In the genomic region with DNA sequence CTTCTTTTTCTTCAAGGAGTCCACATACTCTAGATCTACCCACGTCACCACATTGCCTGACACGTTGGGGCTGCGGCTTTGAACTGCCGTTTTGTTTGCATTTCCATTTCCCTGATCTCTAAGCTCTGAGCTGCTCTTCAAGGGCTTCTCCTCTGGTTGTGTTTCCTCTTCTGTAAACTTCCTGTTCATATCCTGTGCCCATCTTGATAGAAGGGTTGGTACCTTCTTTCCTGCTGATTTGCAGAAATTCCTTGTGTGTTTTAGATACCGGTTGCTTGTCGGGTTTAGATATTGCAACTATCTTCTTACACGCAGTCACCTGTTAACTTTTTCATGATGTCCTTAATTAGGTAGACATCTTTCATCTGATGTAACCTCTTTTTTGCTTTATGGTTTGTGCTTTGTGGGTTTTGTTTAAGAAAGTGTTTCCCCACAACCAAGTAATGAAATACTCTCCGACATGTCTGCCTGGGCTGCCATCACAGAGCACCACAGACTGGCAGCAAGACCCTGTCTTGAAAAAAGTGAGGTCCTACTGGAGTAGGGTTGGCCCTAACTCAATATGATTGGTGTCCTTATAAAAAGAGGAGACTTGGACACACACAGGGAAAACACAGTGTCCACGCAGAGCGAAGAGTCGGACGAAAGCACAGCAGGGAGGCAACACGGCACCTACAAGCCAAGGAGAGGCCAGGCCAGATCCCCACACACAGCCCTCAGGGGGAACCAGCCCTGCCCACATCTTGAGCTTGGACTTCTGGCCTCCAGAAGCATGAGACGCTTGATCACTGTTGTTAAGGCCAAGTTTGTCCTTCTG, we compare ENCODE assay signal across 1 cellular context.
TF ChIP-seq lines count a peak whose summit lies in the region.

No MANE protein-coding gene starts in this region.

TF ChIP-seq in HepG2, 621 proteins besides CTCF, POLR2A, EP300 and RAD21 (continued from another document and continues in another):
- TF ChIP-seq ATF6 (CRISPR knock-in tag; conservative IDR thresholded peaks at IDR 0.05) (no peak), ZNF550 (CRISPR knock-in tag; IDR thresholded peaks at IDR 0.05; ENCODE audit: borderline replicate concordance) (no peak), TFDP1 (CRISPR knock-in tag; IDR thresholded peaks at IDR 0.05; ENCODE audit: borderline replicate concordance) (peak; percentile 39; the same call in 1 of the 2 replicates), NR2C2 (CRISPR knock-in tag; IDR thresholded peaks at IDR 0.05; ENCODE audit: borderline replicate concordance) (no peak), ZNF337 (CRISPR knock-in tag; IDR thresholded peaks at IDR 0.05; ENCODE audit: borderline replicate concordance, low read depth) (0 out of 2 replicates have a peak, but pooled peaks have one; percentile 32), ZNF232 (CRISPR knock-in tag; IDR thresholded peaks at IDR 0.05; ENCODE audit: borderline replicate concordance) (no peak), ZNF496 (CRISPR knock-in tag; IDR thresholded peaks at IDR 0.05; ENCODE audit: insufficient replicate concordance) (no peak), ZSCAN29 (CRISPR knock-in tag; conservative IDR thresholded peaks at IDR 0.05) (no peak), ZNF609 (CRISPR knock-in tag; IDR thresholded peaks at IDR 0.05; ENCODE audit: borderline replicate concordance) (no peak), ETS1 (CRISPR knock-in tag; IDR thresholded peaks at IDR 0.05) (no peak), ZNF704 (CRISPR knock-in tag; IDR thresholded peaks at IDR 0.05; ENCODE audit: borderline replicate concordance) (no peak), NFATC3 (CRISPR knock-in tag; IDR thresholded peaks at IDR 0.05) (no peak), CENPX (CRISPR knock-in tag; IDR thresholded peaks at IDR 0.05) (no peak), ZNF720 (CRISPR knock-in tag; IDR thresholded peaks at IDR 0.05) (no peak), ZNF326 (CRISPR knock-in tag; IDR thresholded peaks at IDR 0.05; ENCODE audit: borderline replicate concordance) (no peak), ZNF235 (CRISPR knock-in tag; IDR thresholded peaks at IDR 0.05; ENCODE audit: borderline replicate concordance) (no peak), SAFB2 (CRISPR knock-in tag; IDR thresholded peaks at IDR 0.05; ENCODE audit: borderline replicate concordance, low read depth) (no peak), NFE2L2 (IDR thresholded peaks at IDR 0.05; ENCODE audit: low read length) (no peak), ZNF574 (CRISPR knock-in tag; IDR thresholded peaks at IDR 0.05) (no peak), ZNF749 (CRISPR knock-in tag; IDR thresholded peaks at IDR 0.05; ENCODE audit: borderline replicate concordance) (no peak), ZNF75D (CRISPR knock-in tag; IDR thresholded peaks at IDR 0.05; ENCODE audit: borderline replicate concordance) (no peak), HDAC6 (IDR thresholded peaks at IDR 0.05; ENCODE audit: low read depth, low read length) (no peak), ZNF33A (CRISPR knock-in tag; IDR thresholded peaks at IDR 0.05; ENCODE audit: borderline replicate concordance) (no peak), ARNT (IDR thresholded peaks at IDR 0.05) (no peak), ZNF891 (CRISPR knock-in tag; IDR thresholded peaks at IDR 0.05) (no peak), HNRNPK (IDR thresholded peaks at IDR 0.05; ENCODE audit: low read depth, low read length, poor library complexity, severe bottlenecking) (no peak), ZNF292 (CRISPR knock-in tag; IDR thresholded peaks at IDR 0.05; ENCODE audit: borderline replicate concordance, low read depth) (no peak), IRX3 (CRISPR knock-in tag; IDR thresholded peaks at IDR 0.05; ENCODE audit: borderline replicate concordance, low read depth) (no peak)
- TF ChIP-seq, protein P1, sequence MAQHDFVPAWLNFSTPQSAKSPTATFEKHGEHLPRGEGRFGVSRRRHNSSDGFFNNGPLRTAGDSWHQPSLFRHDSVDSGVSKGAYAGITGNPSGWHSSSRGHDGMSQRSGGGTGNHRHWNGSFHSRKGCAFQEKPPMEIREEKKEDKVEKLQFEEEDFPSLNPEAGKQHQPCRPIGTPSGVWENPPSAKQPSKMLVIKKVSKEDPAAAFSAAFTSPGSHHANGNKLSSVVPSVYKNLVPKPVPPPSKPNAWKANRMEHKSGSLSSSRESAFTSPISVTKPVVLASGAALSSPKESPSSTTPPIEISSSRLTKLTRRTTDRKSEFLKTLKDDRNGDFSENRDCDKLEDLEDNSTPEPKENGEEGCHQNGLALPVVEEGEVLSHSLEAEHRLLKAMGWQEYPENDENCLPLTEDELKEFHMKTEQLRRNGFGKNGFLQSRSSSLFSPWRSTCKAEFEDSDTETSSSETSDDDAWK (CRISPR knock-in tag; IDR thresholded peaks at IDR 0.05) = no peak
- TF ChIP-seq, protein P2, sequence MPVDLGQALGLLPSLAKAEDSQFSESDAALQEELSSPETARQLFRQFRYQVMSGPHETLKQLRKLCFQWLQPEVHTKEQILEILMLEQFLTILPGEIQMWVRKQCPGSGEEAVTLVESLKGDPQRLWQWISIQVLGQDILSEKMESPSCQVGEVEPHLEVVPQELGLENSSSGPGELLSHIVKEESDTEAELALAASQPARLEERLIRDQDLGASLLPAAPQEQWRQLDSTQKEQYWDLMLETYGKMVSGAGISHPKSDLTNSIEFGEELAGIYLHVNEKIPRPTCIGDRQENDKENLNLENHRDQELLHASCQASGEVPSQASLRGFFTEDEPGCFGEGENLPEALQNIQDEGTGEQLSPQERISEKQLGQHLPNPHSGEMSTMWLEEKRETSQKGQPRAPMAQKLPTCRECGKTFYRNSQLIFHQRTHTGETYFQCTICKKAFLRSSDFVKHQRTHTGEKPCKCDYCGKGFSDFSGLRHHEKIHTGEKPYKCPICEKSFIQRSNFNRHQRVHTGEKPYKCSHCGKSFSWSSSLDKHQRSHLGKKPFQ (CRISPR knock-in tag; IDR thresholded peaks at IDR 0.05; ENCODE audit: insufficient replicate concordance) = peak; percentile 62
- TF ChIP-seq, protein P3, sequence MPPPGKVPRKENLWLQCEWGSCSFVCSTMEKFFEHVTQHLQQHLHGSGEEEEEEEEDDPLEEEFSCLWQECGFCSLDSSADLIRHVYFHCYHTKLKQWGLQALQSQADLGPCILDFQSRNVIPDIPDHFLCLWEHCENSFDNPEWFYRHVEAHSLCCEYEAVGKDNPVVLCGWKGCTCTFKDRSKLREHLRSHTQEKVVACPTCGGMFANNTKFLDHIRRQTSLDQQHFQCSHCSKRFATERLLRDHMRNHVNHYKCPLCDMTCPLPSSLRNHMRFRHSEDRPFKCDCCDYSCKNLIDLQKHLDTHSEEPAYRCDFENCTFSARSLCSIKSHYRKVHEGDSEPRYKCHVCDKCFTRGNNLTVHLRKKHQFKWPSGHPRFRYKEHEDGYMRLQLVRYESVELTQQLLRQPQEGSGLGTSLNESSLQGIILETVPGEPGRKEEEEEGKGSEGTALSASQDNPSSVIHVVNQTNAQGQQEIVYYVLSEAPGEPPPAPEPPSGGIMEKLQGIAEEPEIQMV (CRISPR knock-in tag; IDR thresholded peaks at IDR 0.05; ENCODE audit: low read depth) = no peak
- TF ChIP-seq, protein P4, sequence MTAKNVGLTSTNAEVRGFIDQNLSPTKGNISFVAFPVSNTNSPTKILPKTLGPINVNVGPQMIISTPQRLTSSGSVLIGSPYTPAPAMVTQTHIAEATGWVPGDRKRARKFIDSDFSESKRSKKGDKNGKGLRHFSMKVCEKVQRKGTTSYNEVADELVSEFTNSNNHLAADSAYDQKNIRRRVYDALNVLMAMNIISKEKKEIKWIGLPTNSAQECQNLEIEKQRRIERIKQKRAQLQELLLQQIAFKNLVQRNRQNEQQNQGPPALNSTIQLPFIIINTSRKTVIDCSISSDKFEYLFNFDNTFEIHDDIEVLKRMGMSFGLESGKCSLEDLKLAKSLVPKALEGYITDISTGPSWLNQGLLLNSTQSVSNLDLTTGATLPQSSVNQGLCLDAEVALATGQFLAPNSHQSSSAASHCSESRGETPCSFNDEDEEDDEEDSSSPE (CRISPR knock-in tag; IDR thresholded peaks at IDR 0.05) = no peak
